In the genomic region with DNA sequence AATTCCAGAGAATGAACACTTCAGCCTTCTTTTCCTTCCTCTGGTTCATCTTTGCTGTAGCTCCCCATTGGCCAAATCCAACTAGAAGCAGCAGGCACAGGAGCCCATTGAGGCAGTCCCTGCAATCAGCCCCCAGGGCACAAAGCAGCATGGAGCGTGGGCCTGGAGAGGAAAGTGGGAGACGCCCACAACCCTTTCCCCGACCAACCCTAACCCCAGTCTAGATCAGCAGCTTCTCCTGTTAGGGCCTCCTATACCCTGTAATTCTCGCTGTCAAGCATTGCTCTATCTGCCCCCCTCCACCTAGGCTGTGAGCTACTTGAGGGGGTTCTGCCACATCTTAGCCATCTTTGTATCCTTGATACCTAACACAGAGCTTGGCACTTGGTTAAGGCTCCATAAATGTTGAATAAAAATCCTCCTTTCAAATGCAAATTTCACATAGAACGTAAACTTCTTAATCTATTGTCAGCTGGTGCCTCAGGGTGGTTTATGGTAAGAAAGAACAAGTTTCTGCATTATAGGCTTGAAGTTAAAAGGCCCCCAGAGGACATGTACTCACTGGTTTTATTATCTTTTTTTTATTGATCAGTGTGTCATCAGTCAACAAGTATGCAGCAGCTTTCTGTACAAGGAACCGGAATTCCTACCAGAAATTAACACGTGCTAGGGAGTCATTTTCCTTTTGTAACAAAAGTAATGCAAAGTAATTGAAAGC, we compare ENCODE assay signal across 19 cellular contexts.
DNase-seq lines count a peak whose midpoint lies in the region; ATAC-seq, FAIRE-seq and TF ChIP-seq lines count a peak whose summit lies in the region.
"Had no signal": no experiment of that assay in that cellular context is flagged by ENCODE, and none has a peak within 500 bp of the region (broad histone marks: within the 10 kb centered on the region; RNA-seq: fewer than 3 reads in every experiment).

No MANE protein-coding gene starts in this region.

- H3K27me3 Mint-ChIP-seq in natural killer cell treated with Interleukin-12 subunit alpha and Interleukin-12 subunit beta and Interleukin-15 and Interleukin-18, amount 100 ng/mL, for 72 hours = peaks cover 36 to 65% of the 10 kb centered on the region in 2 donors
- peaks cover 32 to 45% of the 10 kb centered on the region in 2 donors for H3K27me3 Mint-ChIP-seq in natural killer cell (ENCODE audit: low read depth in 2 of 2)
- peaks cover 3% of the 10 kb centered on the region for H3K27me3 Mint-ChIP-seq in glutamatergic neuron (ENCODE audit: unreplicated experiment)
- H3K27me3 Mint-ChIP-seq in GM23338 (ENCODE audit: insufficient read depth, low read depth, poor library complexity) = peaks cover 2% of the 10 kb centered on the region

- TF ChIP-seq CTCF in natural killer cell (IDR thresholded peaks at IDR 0.05) (no peak), glutamatergic neuron (IDR thresholded peaks at IDR 0.05; ENCODE audit: partially characterized antibody, unreplicated experiment) (no peak), GM23338 (conservative IDR thresholded peaks at IDR 0.05; ENCODE audit: low read depth in 2 of 2) (no peak)

- H3K4me3 ChIP-seq in SK-N-MC (peak overlapping the region; percentile 41), GM23338 (no peak overlapping the region)

- no peak overlapping the region for H3K27ac Mint-ChIP-seq in natural killer cell treated with Interleukin-12 subunit alpha and Interleukin-12 subunit beta and Interleukin-15 and Interleukin-18, amount 100 ng/mL, for 72 hours
- H3K27ac Mint-ChIP-seq in natural killer cell (no peak overlapping the region), glutamatergic neuron (ENCODE audit: unreplicated experiment) (peak overlapping the region; percentile 75), GM23338 (no peak overlapping the region)
- H3K27ac Mint-ChIP-seq in stimulated activated effector memory CD8-positive, alpha-beta T cell treated with anti-CD3 and anti-CD28 coated beads, Interleukin-12 subunit alpha, Interleukin-12 subunit beta, amount 100 ng/mL, for 72 hours = no peak overlapping the region
- H3K27ac Mint-ChIP-seq: CD4-positive, alpha-beta T cell had no signal

- peak; percentile 52 to 58 for ATAC-seq in natural killer cell treated with Interleukin-12 subunit alpha and Interleukin-12 subunit beta and Interleukin-15 and Interleukin-18, amount 100 ng/mL, for 72 hours
- ATAC-seq in natural killer cell = no peak
- ATAC-seq in stimulated activated effector memory CD8-positive, alpha-beta T cell treated with anti-CD3 and anti-CD28 coated beads, Interleukin-12 subunit alpha, Interleukin-12 subunit beta, amount 100 ng/mL, for 72 hours = peak; percentile 22
- ATAC-seq in GM23338 = no peak
- ATAC-seq: SK-N-SH treated with all-trans-retinoic acid at 6 μM for 48 hours had no signal

- intact Hi-C loops in natural killer cell (cut with micrococcal nuclease) = no loop called here

- no peaks in the 10 kb centered on the region for H3K4me1 Mint-ChIP-seq in natural killer cell treated with Interleukin-12 subunit alpha and Interleukin-12 subunit beta and Interleukin-15 and Interleukin-18, amount 100 ng/mL, for 72 hours (ENCODE audit: low read depth in 2 of 2)
- no peaks in the 10 kb centered on the region for H3K4me1 Mint-ChIP-seq in natural killer cell
- H3K4me1 Mint-ChIP-seq in glutamatergic neuron (ENCODE audit: low read depth, unreplicated experiment) = peaks cover 19% of the 10 kb centered on the region
- H3K4me1 Mint-ChIP-seq in stimulated activated effector memory CD8-positive, alpha-beta T cell treated with anti-CD3 and anti-CD28 coated beads, Interleukin-12 subunit alpha, Interleukin-12 subunit beta, amount 100 ng/mL, for 72 hours = peaks cover under 1% of the 10 kb centered on the region
- peaks cover 4% of the 10 kb centered on the region for H3K4me1 Mint-ChIP-seq in GM23338

- H3K9me3 ChIP-seq in SK-N-MC (ENCODE audit: low read depth, low read length) = no peaks in the 10 kb centered on the region
- H3K9me3 ChIP-seq: BE2C had no signal

- FAIRE-seq in frontal cortex (lab: Jason Lieb, UNC) = no peak

- no peaks in the 10 kb centered on the region for H3K79me2 ChIP-seq in GM23338 (replicated peaks; ENCODE audit: insufficient read depth)

- H4K20me1 ChIP-seq in GM23338 (replicated peaks; ENCODE audit: insufficient read depth) = no peaks in the 10 kb centered on the region

- no peak overlapping the region for H3K9ac ChIP-seq in SK-N-MC (ENCODE audit: insufficient read length)
- H3K9ac ChIP-seq: KMS-11 had no signal

- H3K27ac ChIP-seq in SK-N-MC (no peak overlapping the region), GM23338 (ENCODE audit: low read depth) (no peak overlapping the region)
- H3K27ac ChIP-seq: 22Rv1, KMS-11 had no signal

- 0 out of 2 replicates have a peak, but pooled peaks cover 8% of the 10 kb centered on the region for H3K9me2 ChIP-seq in GM23338 (ENCODE audit: insufficient read depth)

- DNase-seq in natural killer cell treated with Interleukin-12 subunit alpha and Interleukin-12 subunit beta and Interleukin-15 and Interleukin-18, amount 100 ng/mL, for 72 hours (ENCODE audit: low spot score) = no peak
- DNase-seq in natural killer cell (no peak), SK-N-MC (ENCODE audit: low read depth, low spot score) (peak; percentile 82), glutamatergic neuron (no peak), frontal cortex (ENCODE audit: low spot score in 2 of 2) (no peak), GM23338 (ENCODE audit: low spot score) (no peak)
- DNase-seq in stimulated activated effector memory CD8-positive, alpha-beta T cell treated with anti-CD3 and anti-CD28 coated beads, Interleukin-12 subunit alpha, Interleukin-12 subunit beta, amount 100 ng/mL, for 72 hours (ENCODE audit: low spot score in 2 of 2) = no peak
- DNase-seq in activated CD4-positive, alpha-beta T cell treated with anti-CD3 and anti-CD28 coated beads for 48 hours = no peak
- DNase-seq: BE2C; CD4-positive, alpha-beta T cell; NCI-H1092 treated with DMSO at 0.1 percent for 48 hours; NCI-H187; NCI-H345; NCI-H526 treated with DMSO at 0.1 percent for 48 hours; NK-92 treated with Interleukin-12 subunit alpha and Interleukin-12 subunit beta, amount 100 ng/mL, for 24 hours; OCI-M1 had no signal

- no peak overlapping the region for H2AFZ ChIP-seq in GM23338

- no peaks in the 10 kb centered on the region for H3K27me3 ChIP-seq in GM23338 (ENCODE audit: insufficient read depth)
- H3K27me3 ChIP-seq: BE2C had no signal

- H3K4me2 ChIP-seq in GM23338 = no peak overlapping the region
- H3K4me2 ChIP-seq: KMS-11 had no signal

- no peaks in the 10 kb centered on the region; the same call in 1 of the 2 replicates for H3K4me1 ChIP-seq in GM23338 (ENCODE audit: insufficient read depth)

- no peaks in the 10 kb centered on the region for H3K36me3 Mint-ChIP-seq in natural killer cell treated with Interleukin-12 subunit alpha and Interleukin-12 subunit beta and Interleukin-15 and Interleukin-18, amount 100 ng/mL, for 72 hours
- no peaks in the 10 kb centered on the region for H3K36me3 Mint-ChIP-seq in natural killer cell
- H3K36me3 Mint-ChIP-seq in glutamatergic neuron (ENCODE audit: unreplicated experiment) = no peaks in the 10 kb centered on the region
- H3K36me3 Mint-ChIP-seq in stimulated activated effector memory CD8-positive, alpha-beta T cell treated with anti-CD3 and anti-CD28 coated beads, Interleukin-12 subunit alpha, Interleukin-12 subunit beta, amount 100 ng/mL, for 72 hours = no peaks in the 10 kb centered on the region
- H3K36me3 Mint-ChIP-seq in GM23338 (ENCODE audit: low read depth) = no peaks in the 10 kb centered on the region

- H3K4me3 Mint-ChIP-seq in natural killer cell treated with Interleukin-12 subunit alpha and Interleukin-12 subunit beta and Interleukin-15 and Interleukin-18, amount 100 ng/mL, for 72 hours = no peak overlapping the region
- no peak overlapping the region for H3K4me3 Mint-ChIP-seq in natural killer cell
- H3K4me3 Mint-ChIP-seq in glutamatergic neuron (ENCODE audit: unreplicated experiment) = no peak overlapping the region
- H3K4me3 Mint-ChIP-seq in stimulated activated effector memory CD8-positive, alpha-beta T cell treated with anti-CD3 and anti-CD28 coated beads, Interleukin-12 subunit alpha, Interleukin-12 subunit beta, amount 100 ng/mL, for 72 hours = no peak overlapping the region
- no peak overlapping the region for H3K4me3 Mint-ChIP-seq in GM23338
- H3K4me3 Mint-ChIP-seq: CD4-positive, alpha-beta T cell had no signal

- no peaks in the 10 kb centered on the region for H3K9me3 Mint-ChIP-seq in natural killer cell treated with Interleukin-12 subunit alpha and Interleukin-12 subunit beta and Interleukin-15 and Interleukin-18, amount 100 ng/mL, for 72 hours
- H3K9me3 Mint-ChIP-seq in natural killer cell = no peaks in the 10 kb centered on the region
- H3K9me3 Mint-ChIP-seq in glutamatergic neuron (ENCODE audit: unreplicated experiment) = peaks cover 17% of the 10 kb centered on the region
- no peaks in the 10 kb centered on the region for H3K9me3 Mint-ChIP-seq in stimulated activated effector memory CD8-positive, alpha-beta T cell treated with anti-CD3 and anti-CD28 coated beads, Interleukin-12 subunit alpha, Interleukin-12 subunit beta, amount 100 ng/mL, for 72 hours
- no peaks in the 10 kb centered on the region for H3K9me3 Mint-ChIP-seq in GM23338
- H3K9me3 Mint-ChIP-seq: CD4-positive, alpha-beta T cell had no signal

- H3K36me3 ChIP-seq in SK-N-MC (ENCODE audit: insufficient read depth, low read length) = no peaks in the 10 kb centered on the region
- no peaks in the 10 kb centered on the region for H3K36me3 ChIP-seq in GM23338 (ENCODE audit: insufficient read depth)
- H3K36me3 ChIP-seq: BE2C had no signal

- H3F3A ChIP-seq in GM23338 (replicated peaks; ENCODE audit: low read depth) = no peaks in the 10 kb centered on the region

TF ChIP-seq in GM23338, 12 proteins besides CTCF, POLR2A, EP300 and RAD21 (continues in another document):
- TF ChIP-seq POLR2AphosphoS5 (IDR thresholded peaks at IDR 0.05; ENCODE audit: low read depth) (no peak), JUNB (IDR thresholded peaks at IDR 0.05; ENCODE audit: unreplicated experiment) (no peak)
- TF ChIP-seq, protein P1, sequence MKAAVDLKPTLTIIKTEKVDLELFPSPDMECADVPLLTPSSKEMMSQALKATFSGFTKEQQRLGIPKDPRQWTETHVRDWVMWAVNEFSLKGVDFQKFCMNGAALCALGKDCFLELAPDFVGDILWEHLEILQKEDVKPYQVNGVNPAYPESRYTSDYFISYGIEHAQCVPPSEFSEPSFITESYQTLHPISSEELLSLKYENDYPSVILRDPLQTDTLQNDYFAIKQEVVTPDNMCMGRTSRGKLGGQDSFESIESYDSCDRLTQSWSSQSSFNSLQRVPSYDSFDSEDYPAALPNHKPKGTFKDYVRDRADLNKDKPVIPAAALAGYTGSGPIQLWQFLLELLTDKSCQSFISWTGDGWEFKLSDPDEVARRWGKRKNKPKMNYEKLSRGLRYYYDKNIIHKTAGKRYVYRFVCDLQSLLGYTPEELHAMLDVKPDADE (IDR thresholded peaks at IDR 0.05) = no peak

Comparison
In these comparisons a context has a peak if more than half of its experiments do, and no peak if none do; other contexts are left out.
1. ATAC-seq: peak in natural killer cell treated with Interleukin-12 subunit alpha and Interleukin-12 subunit beta and Interleukin-15 and Interleukin-18, amount 100 ng/mL, for 72 hours (2 of 2) and stimulated activated effector memory CD8-positive, alpha-beta T cell treated with anti-CD3 and anti-CD28 coated beads, Interleukin-12 subunit alpha, Interleukin-12 subunit beta, amount 100 ng/mL, for 72 hours (single experiment); none in natural killer cell (0 of 3) and GM23338 (single experiment).